In genomic region chr1:32224285-32224684, GRCh38 we compare ENCODE assay signal across 12 cellular contexts. TPM values are rescaled to one million over a fixed set of nuclear protein-coding genes. Genes with fewer than 3 reads are reported as not detected.
DNase-seq lines count a peak whose midpoint lies in the region; ATAC-seq and TF ChIP-seq lines count a peak whose summit lies in the region.
"Had no signal": no experiment of that assay in that cellular context is flagged by ENCODE, and none has a peak within 500 bp of the region (broad histone marks: within the 10 kb centered on the region; RNA-seq: fewer than 3 reads in every experiment).

No MANE protein-coding gene starts in this region.

- H3K79me2 ChIP-seq in OCI-LY7 (ENCODE audit: insufficient read depth, low read depth, low read length) (peaks cover 23% of the 10 kb centered on the region), hepatocyte (peaks cover 44% of the 10 kb centered on the region)

- no peaks in the 10 kb centered on the region for H3K9me3 ChIP-seq in BLaER1 treated with 17β-estradiol and CSF1 and Interleukin-3, amounts not matched to agents 10 nM and 100 nM (replicated peaks in 1 of 11)
- H3K9me3 ChIP-seq in OCI-LY7 (ENCODE audit: low read length) (no peaks in the 10 kb centered on the region), hepatocyte (ENCODE audit: low read depth) (no peaks in the 10 kb centered on the region)
- H3K9me3 ChIP-seq: BE2C, right atrium auricular region had no signal

- WGBS in hepatocyte (ENCODE audit: low lambda C conversion rate, missing lambda C conversion rate), result 96% methylated on average over 4 of the region's 4 CpGs

- H3K27me3 ChIP-seq in BLaER1 treated with 17β-estradiol and CSF1 and Interleukin-3, amounts not matched to agents 10 nM and 100 nM, result no peaks in the 10 kb centered on the region
- no peaks in the 10 kb centered on the region for H3K27me3 ChIP-seq in hepatocyte
- H3K27me3 ChIP-seq: BE2C, right atrium auricular region had no signal

- TF ChIP-seq CTCF in OCI-LY7 (conservative IDR thresholded peaks at IDR 0.05; ENCODE audit: low read length) (no peak), hepatocyte (IDR thresholded peaks at IDR 0.05; ENCODE audit: poor library complexity) (no peak)

- ATAC-seq in GM18868 (IDR thresholded peaks at IDR 0.05; ENCODE audit: unreplicated experiment), result no peak
- ATAC-seq in GM21717 (IDR thresholded peaks at IDR 0.05; ENCODE audit: unreplicated experiment), result no peak

- POLR2A ChIA-PET in OCI-LY7 (lab: Charles Lee), result no interaction called here

- peak overlapping the region in 1 of 10 experiments; percentile 7; a peak in 1 of 20 replicates for H3K4me3 ChIP-seq in BLaER1 treated with 17β-estradiol and CSF1 and Interleukin-3, amounts not matched to agents 10 nM and 100 nM
- H3K4me3 ChIP-seq in OCI-LY7 (ENCODE audit: low read depth, low read length, poor library complexity, severe bottlenecking), result no peak overlapping the region
- H3K4me3 ChIP-seq in hepatocyte, result no peak overlapping the region
- H3K4me3 ChIP-seq: lung, right atrium auricular region had no signal

- CTCF ChIA-PET in OCI-LY7 (lab: Charles Lee; ENCODE audit: unreplicated experiment), result no interaction called here

- peak overlapping the region in 2 of 11 experiments; percentile 92 to 93; a peak in 2 of 22 replicates for H3K27ac ChIP-seq in BLaER1 treated with 17β-estradiol and CSF1 and Interleukin-3, amounts not matched to agents 10 nM and 100 nM
- H3K27ac ChIP-seq in OCI-LY7 (ENCODE audit: low read depth, low read length, poor library complexity, severe bottlenecking) (no peak overlapping the region), hepatocyte (peak overlapping the region; percentile 97), caudate nucleus (ENCODE audit: low read depth, low read length) (no peak overlapping the region)

- peak overlapping the region; percentile 84 to 99 (median 94); a peak in 19 of 22 replicates for H3K4me2 ChIP-seq in BLaER1 treated with 17β-estradiol and CSF1 and Interleukin-3, amounts not matched to agents 10 nM and 100 nM
- peak overlapping the region; percentile 99; the same call in 1 of the 2 replicates for H3K4me2 ChIP-seq in OCI-LY7 (ENCODE audit: low read length)
- no peak overlapping the region for H3K4me2 ChIP-seq in hepatocyte

- no peak for DNase-seq in OCI-LY7 (ENCODE audit: low spot score)
- DNase-seq in hepatocyte (ENCODE audit: low spot score), result no peak
- no peak for DNase-seq in caudate nucleus (lab: John Stamatoyannopoulos, UW)
- DNase-seq: BE2C, glutamatergic neuron, NCI-H1417 had no signal

- H3K9ac ChIP-seq in BLaER1 treated with 17β-estradiol and CSF1 and Interleukin-3, amounts not matched to agents 10 nM and 100 nM, result peak overlapping the region in 9 of 11 experiments; percentile 84 to 94 (median 92); a peak in 15 of 22 replicates

- H3K4me1 ChIP-seq in BLaER1 treated with 17β-estradiol and CSF1 and Interleukin-3, amounts not matched to agents 10 nM and 100 nM, result peaks cover 36 to 46% (median 41%) of the 10 kb centered on the region in 10 experiments
- H3K4me1 ChIP-seq in OCI-LY7 (ENCODE audit: insufficient read depth, low read length, poor library complexity, severe bottlenecking) (peaks cover 33% of the 10 kb centered on the region), hepatocyte (ENCODE audit: insufficient read depth) (peaks cover 24% of the 10 kb centered on the region)
- H3K4me1 ChIP-seq: BE2C had no signal

- H2AFZ ChIP-seq in OCI-LY7 (ENCODE audit: low read length) (no peak overlapping the region), hepatocyte (no peak overlapping the region)

- peaks cover 0 to 60% (median 14%) of the 10 kb centered on the region in 11 experiments; a peak in 13 of 22 replicates for H4K20me1 ChIP-seq in BLaER1 treated with 17β-estradiol and CSF1 and Interleukin-3, amounts not matched to agents 10 nM and 100 nM
- H4K20me1 ChIP-seq in OCI-LY7 (ENCODE audit: insufficient read depth, low read length) (no peaks in the 10 kb centered on the region), hepatocyte (ENCODE audit: insufficient read depth, poor library complexity, severe bottlenecking) (no peaks in the 10 kb centered on the region)

- intact Hi-C loops in OCI-LY7 (cut with micrococcal nuclease; ENCODE audit: unreplicated experiment), result no loop called here

- no peaks in the 10 kb centered on the region for H3K9me2 ChIP-seq in OCI-LY7 (ENCODE audit: insufficient read depth, low read length)
- no peaks in the 10 kb centered on the region for H3K9me2 ChIP-seq in hepatocyte (replicated peaks; ENCODE audit: insufficient read depth)

- H3K36me3 ChIP-seq in BLaER1 treated with 17β-estradiol and CSF1 and Interleukin-3, amounts not matched to agents 10 nM and 100 nM, result peaks cover 58 to 67% (median 59%) of the 10 kb centered on the region in 11 experiments
- H3K36me3 ChIP-seq in OCI-LY7 (ENCODE audit: insufficient read depth, low read length) (peaks cover 57% of the 10 kb centered on the region), hepatocyte (replicated peaks; ENCODE audit: insufficient read depth, low read depth) (no peaks in the 10 kb centered on the region)

- BruUV-seq in OCI-LY7 (replicated peaks; lab: Mats Ljungman, UMichigan), result no TSS peak

RNA-seq across cellular contexts. Expression of gene EIF3I, which starts 2.1 kb away (rescaled TPM):
- total RNA-seq in OCI-LY7 (2014; rRNA removed; shearing (Covaris generic)), result 144 and 182 TPM in 2 replicates
- total RNA-seq in OCI-LY7 (2022), result 193 and 207 TPM in 2 replicates
- 207 and 227 TPM in 2 replicates for total RNA-seq in hepatocyte
- polyA plus RNA-seq in hepatocyte, result 177 and 183 TPM in 2 replicates

RNA-seq across cellular contexts. Expression of gene TMEM234, which starts 2.1 kb away (rescaled TPM):
- total RNA-seq in OCI-LY7 (2014; rRNA removed; shearing (Covaris generic)), result 14.9 and 17.1 TPM in 2 replicates
- total RNA-seq in OCI-LY7 (2022), result 17.5 and 24.5 TPM in 2 replicates
- 11.9 and 14.8 TPM in 2 replicates for total RNA-seq in hepatocyte
- 27.4 and 38.6 TPM in 2 replicates for polyA plus RNA-seq in hepatocyte

RNA-seq across cellular contexts. Expression of gene DCDC2B, which starts 15.4 kb away (rescaled TPM):
- 0.06 and 0.15 TPM in 2 replicates for total RNA-seq in OCI-LY7 (2014; rRNA removed; shearing (Covaris generic))
- total RNA-seq in OCI-LY7 (2022) (0.26 and 0.29 TPM in 2 replicates), hepatocyte (not detected in 2 replicates)
- polyA plus RNA-seq in hepatocyte, result 0.17 and 0.96 TPM in 2 replicates
- total RNA-seq: dermis microvascular lymphatic vessel endothelial cell, right atrium auricular region had no signal

RNA-seq across cellular contexts. Expression of gene IQCC, which starts 18.8 kb away (rescaled TPM):
- total RNA-seq in OCI-LY7 (2014; rRNA removed; shearing (Covaris generic)), result 12.1 and 14.5 TPM in 2 replicates
- total RNA-seq in OCI-LY7 (2022) (8.0 and 8.4 TPM in 2 replicates), hepatocyte (1.5 and 1.9 TPM in 2 replicates)
- polyA plus RNA-seq in hepatocyte, result 1.5 and 3.4 TPM in 2 replicates

RNA-seq across cellular contexts. Expression of gene FAM167B, which starts 22.7 kb away (rescaled TPM):
- 1.1 and 1.6 TPM in 2 replicates for total RNA-seq in OCI-LY7 (2014; rRNA removed; shearing (Covaris generic))
- 1.8 and 3.1 TPM in 2 replicates for total RNA-seq in OCI-LY7 (2022)
- 0.16 and 0.53 TPM in 2 replicates for total RNA-seq in hepatocyte
- 0.75 TPM in 1 of 2 replicates, not detected in the other for polyA plus RNA-seq in hepatocyte
